ENCODE assay signal across 2 cellular contexts in genomic region chr9:97529363-97530076, GRCh38.
TF ChIP-seq lines count a peak whose summit lies in the region.

No MANE protein-coding gene starts in this region.

TF ChIP-seq in HepG2, 621 proteins besides CTCF, POLR2A, EP300 and RAD21:
- TF ChIP-seq RBFOX2 (IDR thresholded peaks at IDR 0.05; ENCODE audit: low read depth, low read length), result no peak
- TF ChIP-seq CCAR2 (optimal IDR thresholded peaks at IDR 0.05; ENCODE audit: low read depth, low read length), result no peak
- TF ChIP-seq NFE2L2 (IDR thresholded peaks at IDR 0.05; ENCODE audit: low read length), result peak; percentile 42; the same call in 1 of the 2 replicates
TF ChIP-seq in HepG2: peak in this region for 1.

TF ChIP-seq in GM12878, 131 proteins besides CTCF, POLR2A, EP300 and RAD21 (continues in another document):
- TF ChIP-seq JUND (IDR thresholded peaks at IDR 0.05; ENCODE audit: low read depth, low read length) (no peak), MXI1 (IDR thresholded peaks at IDR 0.05; ENCODE audit: low read depth, low read length) (no peak), RCOR1 (conservative IDR thresholded peaks at IDR 0.05; ENCODE audit: low read depth, low read length) (no peak), SIX5 (IDR thresholded peaks at IDR 0.05; ENCODE audit: low read depth, low read length, severe bottlenecking) (no peak), TBL1XR1 (IDR thresholded peaks at IDR 0.05; ENCODE audit: low read depth, low read length) (no peak), ZBTB11 (CRISPR knock-in tag; IDR thresholded peaks at IDR 0.05) (no peak), RB1 (IDR thresholded peaks at IDR 0.05; ENCODE audit: borderline replicate concordance) (no peak), POU2F2 (IDR thresholded peaks at IDR 0.05; ENCODE audit: borderline replicate concordance, low read depth, low read length) (no peak), MAX (IDR thresholded peaks at IDR 0.05; ENCODE audit: low read depth, low read length) (no peak), SPI1 (IDR thresholded peaks at IDR 0.05; ENCODE audit: borderline replicate concordance, insufficient read depth, low read depth, low read length) (no peak; the same call in 1 of the 2 replicates), CREB1 (IDR thresholded peaks at IDR 0.05; ENCODE audit: low read depth) (peak; percentile 34; the same call in 1 of the 2 replicates), POLR2AphosphoS2 (IDR thresholded peaks at IDR 0.05; ENCODE audit: low read depth, low read length) (no peak), BACH1 (IDR thresholded peaks at IDR 0.05; ENCODE audit: borderline replicate concordance) (no peak), YY1 (IDR thresholded peaks at IDR 0.05; ENCODE audit: low read depth, low read length) (0 out of 2 replicates have a peak, but pooled peaks have one; percentile 52), USF1 (IDR thresholded peaks at IDR 0.05; ENCODE audit: borderline replicate concordance, extremely low read length, insufficient read depth, low read depth, low read length) (no peak), IRF4 (IDR thresholded peaks at IDR 0.05; ENCODE audit: low read depth, low read length) (peak; percentile 66; the same call in 1 of the 2 replicates), CEBPB (IDR thresholded peaks at IDR 0.05; ENCODE audit: borderline replicate concordance in 1 of 2, low read depth in 2 of 2, low read length in 2 of 2) (no peak), CBX3 (IDR thresholded peaks at IDR 0.05; ENCODE audit: borderline replicate concordance, low read depth) (no peak), KLF5 (IDR thresholded peaks at IDR 0.05; ENCODE audit: partially characterized antibody) (no peak), ZZZ3 (IDR thresholded peaks at IDR 0.05; ENCODE audit: control insufficient read depth, insufficient read length, low read depth) (no peak), E2F8 (IDR thresholded peaks at IDR 0.05; ENCODE audit: low read depth, partially characterized antibody) (no peak), TARDBP (IDR thresholded peaks at IDR 0.05; ENCODE audit: borderline replicate concordance) (no peak), SUPT20H (IDR thresholded peaks at IDR 0.05; ENCODE audit: borderline replicate concordance, control insufficient read depth, low read depth, low read length) (no peak)
- TF ChIP-seq, protein P1, sequence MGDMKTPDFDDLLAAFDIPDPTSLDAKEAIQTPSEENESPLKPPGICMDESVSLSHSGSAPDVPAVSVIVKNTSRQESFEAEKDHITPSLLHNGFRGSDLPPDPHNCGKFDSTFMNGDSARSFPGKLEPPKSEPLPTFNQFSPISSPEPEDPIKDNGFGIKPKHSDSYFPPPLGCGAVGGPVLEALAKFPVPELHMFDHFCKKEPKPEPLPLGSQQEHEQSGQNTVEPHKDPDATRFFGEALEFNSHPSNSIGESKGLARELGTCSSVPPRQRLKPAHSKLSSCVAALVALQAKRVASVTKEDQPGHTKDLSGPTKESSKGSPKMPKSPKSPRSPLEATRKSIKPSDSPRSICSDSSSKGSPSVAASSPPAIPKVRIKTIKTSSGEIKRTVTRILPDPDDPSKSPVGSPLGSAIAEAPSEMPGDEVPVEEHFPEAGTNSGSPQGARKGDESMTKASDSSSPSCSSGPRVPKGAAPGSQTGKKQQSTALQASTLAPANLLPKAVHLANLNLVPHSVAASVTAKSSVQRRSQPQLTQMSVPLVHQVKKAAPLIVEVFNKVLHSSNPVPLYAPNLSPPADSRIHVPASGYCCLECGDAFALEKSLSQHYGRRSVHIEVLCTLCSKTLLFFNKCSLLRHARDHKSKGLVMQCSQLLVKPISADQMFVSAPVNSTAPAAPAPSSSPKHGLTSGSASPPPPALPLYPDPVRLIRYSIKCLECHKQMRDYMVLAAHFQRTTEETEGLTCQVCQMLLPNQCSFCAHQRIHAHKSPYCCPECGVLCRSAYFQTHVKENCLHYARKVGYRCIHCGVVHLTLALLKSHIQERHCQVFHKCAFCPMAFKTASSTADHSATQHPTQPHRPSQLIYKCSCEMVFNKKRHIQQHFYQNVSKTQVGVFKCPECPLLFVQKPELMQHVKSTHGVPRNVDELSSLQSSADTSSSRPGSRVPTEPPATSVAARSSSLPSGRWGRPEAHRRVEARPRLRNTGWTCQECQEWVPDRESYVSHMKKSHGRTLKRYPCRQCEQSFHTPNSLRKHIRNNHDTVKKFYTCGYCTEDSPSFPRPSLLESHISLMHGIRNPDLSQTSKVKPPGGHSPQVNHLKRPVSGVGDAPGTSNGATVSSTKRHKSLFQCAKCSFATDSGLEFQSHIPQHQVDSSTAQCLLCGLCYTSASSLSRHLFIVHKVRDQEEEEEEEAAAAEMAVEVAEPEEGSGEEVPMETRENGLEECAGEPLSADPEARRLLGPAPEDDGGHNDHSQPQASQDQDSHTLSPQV (IDR thresholded peaks at IDR 0.05), result no peak
- TF ChIP-seq, protein P2, sequence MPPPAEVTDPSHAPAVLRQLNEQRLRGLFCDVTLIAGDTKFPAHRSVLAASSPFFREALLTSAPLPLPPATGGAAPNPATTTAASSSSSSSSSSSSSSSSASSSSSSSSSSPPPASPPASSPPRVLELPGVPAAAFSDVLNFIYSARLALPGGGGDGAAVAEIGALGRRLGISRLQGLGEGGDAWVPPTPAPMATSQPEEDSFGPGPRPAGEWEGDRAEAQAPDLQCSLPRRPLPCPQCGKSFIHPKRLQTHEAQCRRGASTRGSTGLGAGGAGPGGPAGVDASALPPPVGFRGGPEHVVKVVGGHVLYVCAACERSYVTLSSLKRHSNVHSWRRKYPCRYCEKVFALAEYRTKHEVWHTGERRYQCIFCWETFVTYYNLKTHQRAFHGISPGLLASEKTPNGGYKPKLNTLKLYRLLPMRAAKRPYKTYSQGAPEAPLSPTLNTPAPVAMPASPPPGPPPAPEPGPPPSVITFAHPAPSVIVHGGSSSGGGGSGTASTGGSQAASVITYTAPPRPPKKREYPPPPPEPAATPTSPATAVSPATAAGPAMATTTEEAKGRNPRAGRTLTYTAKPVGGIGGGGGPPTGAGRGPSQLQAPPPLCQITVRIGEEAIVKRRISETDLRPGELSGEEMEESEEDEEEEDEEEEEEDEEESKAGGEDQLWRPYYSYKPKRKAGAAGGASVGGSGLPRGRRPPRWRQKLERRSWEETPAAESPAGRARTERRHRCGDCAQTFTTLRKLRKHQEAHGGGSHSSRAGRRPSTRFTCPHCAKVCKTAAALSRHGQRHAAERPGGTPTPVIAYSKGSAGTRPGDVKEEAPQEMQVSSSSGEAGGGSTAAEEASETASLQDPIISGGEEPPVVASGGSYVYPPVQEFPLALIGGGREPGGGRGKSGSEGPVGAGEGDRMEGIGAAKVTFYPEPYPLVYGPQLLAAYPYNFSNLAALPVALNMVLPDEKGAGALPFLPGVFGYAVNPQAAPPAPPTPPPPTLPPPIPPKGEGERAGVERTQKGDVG (CRISPR knock-in tag; IDR thresholded peaks at IDR 0.05), result no peak
- TF ChIP-seq, protein P3, sequence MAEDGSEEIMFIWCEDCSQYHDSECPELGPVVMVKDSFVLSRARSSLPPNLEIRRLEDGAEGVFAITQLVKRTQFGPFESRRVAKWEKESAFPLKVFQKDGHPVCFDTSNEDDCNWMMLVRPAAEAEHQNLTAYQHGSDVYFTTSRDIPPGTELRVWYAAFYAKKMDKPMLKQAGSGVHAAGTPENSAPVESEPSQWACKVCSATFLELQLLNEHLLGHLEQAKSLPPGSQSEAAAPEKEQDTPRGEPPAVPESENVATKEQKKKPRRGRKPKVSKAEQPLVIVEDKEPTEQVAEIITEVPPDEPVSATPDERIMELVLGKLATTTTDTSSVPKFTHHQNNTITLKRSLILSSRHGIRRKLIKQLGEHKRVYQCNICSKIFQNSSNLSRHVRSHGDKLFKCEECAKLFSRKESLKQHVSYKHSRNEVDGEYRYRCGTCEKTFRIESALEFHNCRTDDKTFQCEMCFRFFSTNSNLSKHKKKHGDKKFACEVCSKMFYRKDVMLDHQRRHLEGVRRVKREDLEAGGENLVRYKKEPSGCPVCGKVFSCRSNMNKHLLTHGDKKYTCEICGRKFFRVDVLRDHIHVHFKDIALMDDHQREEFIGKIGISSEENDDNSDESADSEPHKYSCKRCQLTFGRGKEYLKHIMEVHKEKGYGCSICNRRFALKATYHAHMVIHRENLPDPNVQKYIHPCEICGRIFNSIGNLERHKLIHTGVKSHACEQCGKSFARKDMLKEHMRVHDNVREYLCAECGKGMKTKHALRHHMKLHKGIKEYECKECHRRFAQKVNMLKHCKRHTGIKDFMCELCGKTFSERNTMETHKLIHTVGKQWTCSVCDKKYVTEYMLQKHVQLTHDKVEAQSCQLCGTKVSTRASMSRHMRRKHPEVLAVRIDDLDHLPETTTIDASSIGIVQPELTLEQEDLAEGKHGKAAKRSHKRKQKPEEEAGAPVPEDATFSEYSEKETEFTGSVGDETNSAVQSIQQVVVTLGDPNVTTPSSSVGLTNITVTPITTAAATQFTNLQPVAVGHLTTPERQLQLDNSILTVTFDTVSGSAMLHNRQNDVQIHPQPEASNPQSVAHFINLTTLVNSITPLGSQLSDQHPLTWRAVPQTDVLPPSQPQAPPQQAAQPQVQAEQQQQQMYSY (CRISPR knock-in tag; IDR thresholded peaks at IDR 0.05), result no peak
- TF ChIP-seq, protein P4, sequence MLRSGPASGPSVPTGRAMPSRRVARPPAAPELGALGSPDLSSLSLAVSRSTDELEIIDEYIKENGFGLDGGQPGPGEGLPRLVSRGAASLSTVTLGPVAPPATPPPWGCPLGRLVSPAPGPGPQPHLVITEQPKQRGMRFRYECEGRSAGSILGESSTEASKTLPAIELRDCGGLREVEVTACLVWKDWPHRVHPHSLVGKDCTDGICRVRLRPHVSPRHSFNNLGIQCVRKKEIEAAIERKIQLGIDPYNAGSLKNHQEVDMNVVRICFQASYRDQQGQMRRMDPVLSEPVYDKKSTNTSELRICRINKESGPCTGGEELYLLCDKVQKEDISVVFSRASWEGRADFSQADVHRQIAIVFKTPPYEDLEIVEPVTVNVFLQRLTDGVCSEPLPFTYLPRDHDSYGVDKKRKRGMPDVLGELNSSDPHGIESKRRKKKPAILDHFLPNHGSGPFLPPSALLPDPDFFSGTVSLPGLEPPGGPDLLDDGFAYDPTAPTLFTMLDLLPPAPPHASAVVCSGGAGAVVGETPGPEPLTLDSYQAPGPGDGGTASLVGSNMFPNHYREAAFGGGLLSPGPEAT (IDR thresholded peaks at IDR 0.05; ENCODE audit: low read depth), result no peak
- TF ChIP-seq, protein P5, sequence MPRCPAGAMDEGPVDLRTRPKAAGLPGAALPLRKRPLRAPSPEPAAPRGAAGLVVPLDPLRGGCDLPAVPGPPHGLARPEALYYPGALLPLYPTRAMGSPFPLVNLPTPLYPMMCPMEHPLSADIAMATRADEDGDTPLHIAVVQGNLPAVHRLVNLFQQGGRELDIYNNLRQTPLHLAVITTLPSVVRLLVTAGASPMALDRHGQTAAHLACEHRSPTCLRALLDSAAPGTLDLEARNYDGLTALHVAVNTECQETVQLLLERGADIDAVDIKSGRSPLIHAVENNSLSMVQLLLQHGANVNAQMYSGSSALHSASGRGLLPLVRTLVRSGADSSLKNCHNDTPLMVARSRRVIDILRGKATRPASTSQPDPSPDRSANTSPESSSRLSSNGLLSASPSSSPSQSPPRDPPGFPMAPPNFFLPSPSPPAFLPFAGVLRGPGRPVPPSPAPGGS (IDR thresholded peaks at IDR 0.05; ENCODE audit: borderline replicate concordance, insufficient read depth, low read depth, low read length, poor library complexity, severe bottlenecking), result no peak
